In genomic region chr18:22344908-22345670, GRCh38 we compare ENCODE assay signal across 16 cellular contexts.
DNase-seq lines count a peak whose midpoint lies in the region; ATAC-seq, FAIRE-seq and TF ChIP-seq lines count a peak whose summit lies in the region.
"Had no signal": no experiment of that assay in that cellular context is flagged by ENCODE, and none has a peak within 500 bp of the region (broad histone marks: within the 10 kb centered on the region; RNA-seq: fewer than 3 reads in every experiment).

No MANE protein-coding gene starts in this region.

- H3K36me3 Mint-ChIP-seq in activated naive CD4-positive, alpha-beta T cell treated with anti-CD3 and anti-CD28 coated beads, Interleukin-2, amount 50 U/mL, for 24 hours = no peaks in the 10 kb centered on the region
- H3K36me3 Mint-ChIP-seq in activated naive CD4-positive, alpha-beta T cell treated with anti-CD3 and anti-CD28 coated beads for 36 hours (ENCODE audit: low read depth) = no peaks in the 10 kb centered on the region
- no peaks in the 10 kb centered on the region for H3K36me3 Mint-ChIP-seq in T-helper 17 cell (ENCODE audit: low read depth)
- H3K36me3 Mint-ChIP-seq in endodermal cell (ENCODE audit: low read depth) = no peaks in the 10 kb centered on the region

- H3K27me3 ChIP-seq in tibial artery (no peaks in the 10 kb centered on the region), endodermal cell (ENCODE audit: control insufficient read depth, insufficient read depth, low read length, poor library complexity, severe bottlenecking) (peaks cover 29% of the 10 kb centered on the region)

- H3K4me3 ChIP-seq in tibial artery = no peak overlapping the region
- no peak overlapping the region for H3K4me3 ChIP-seq in endodermal cell (ENCODE audit: low read length)
- H3K4me3 ChIP-seq: psoas muscle, SK-N-MC, tibial nerve had no signal

- H3K9me3 Mint-ChIP-seq in activated naive CD4-positive, alpha-beta T cell treated with anti-CD3 and anti-CD28 coated beads, Interleukin-2, amount 50 U/mL, for 24 hours = no peaks in the 10 kb centered on the region
- H3K9me3 Mint-ChIP-seq in activated naive CD4-positive, alpha-beta T cell treated with anti-CD3 and anti-CD28 coated beads for 36 hours = no peaks in the 10 kb centered on the region
- no peaks in the 10 kb centered on the region for H3K9me3 Mint-ChIP-seq in endodermal cell

- H3K36me3 ChIP-seq in tibial artery (no peaks in the 10 kb centered on the region), endodermal cell (ENCODE audit: control insufficient read depth, insufficient read depth, low read length) (no peaks in the 10 kb centered on the region)
- H3K36me3 ChIP-seq: tibial nerve had no signal

- peak overlapping the region; percentile 1 for H3K4me3 Mint-ChIP-seq in activated naive CD4-positive, alpha-beta T cell treated with anti-CD3 and anti-CD28 coated beads, Interleukin-2, amount 50 U/mL, for 24 hours
- H3K4me3 Mint-ChIP-seq in activated naive CD4-positive, alpha-beta T cell treated with anti-CD3 and anti-CD28 coated beads for 36 hours = no peak overlapping the region
- H3K4me3 Mint-ChIP-seq in T-helper 17 cell (no peak overlapping the region), endodermal cell (no peak overlapping the region)

- H3K4me1 ChIP-seq in tibial artery (peaks cover 0 to 32% (median 16%) of the 10 kb centered on the region in 4 donors), endodermal cell (ENCODE audit: control insufficient read depth, insufficient read depth, low read length) (no peaks in the 10 kb centered on the region)

- H3K9me3 ChIP-seq in T-helper 17 cell (ENCODE audit: control insufficient read depth, low read length, poor library complexity, severe bottlenecking) = no peaks in the 10 kb centered on the region
- no peaks in the 10 kb centered on the region for H3K9me3 ChIP-seq in tibial artery
- no peaks in the 10 kb centered on the region for H3K9me3 ChIP-seq in endodermal cell (ENCODE audit: control insufficient read depth, low read length)
- H3K9me3 ChIP-seq: psoas muscle, tibial nerve had no signal

- intact Hi-C loops in activated naive CD4-positive, alpha-beta T cell treated with anti-CD3 and anti-CD28 coated beads for 36 hours (cut with micrococcal nuclease) = loop anchor here (5.0 kb wide), 1 partner anchor 178 kb away; the partner anchor contains the start of gene GATA6
- intact Hi-C loops in tibial artery (cut with DNase I; ENCODE audit: low total_unique reads) = loop anchor here (5.0 to 10.0 kb wide), 3 partner anchors 173 to 890 kb away; no protein-coding TSS in a partner anchor

- 62 to 83% methylated on average over 2 to 3 of the region's 3 CpGs for WGBS in endodermal cell (ENCODE audit: insufficient coverage in 1 of 2, insufficient read length in 1 of 2), 2 experiments

- H3K4me1 Mint-ChIP-seq in activated naive CD4-positive, alpha-beta T cell treated with anti-CD3 and anti-CD28 coated beads, Interleukin-2, amount 50 U/mL, for 24 hours = peaks cover 8% of the 10 kb centered on the region
- peaks cover 6% of the 10 kb centered on the region for H3K4me1 Mint-ChIP-seq in activated naive CD4-positive, alpha-beta T cell treated with anti-CD3 and anti-CD28 coated beads for 36 hours (ENCODE audit: low read depth)
- H3K4me1 Mint-ChIP-seq in T-helper 17 cell (no peaks in the 10 kb centered on the region), endodermal cell (peaks cover 49% of the 10 kb centered on the region)

- FAIRE-seq in RCC 7860 (lab: Jason Lieb, UNC) = no peak
- FAIRE-seq: GM18507 had no signal

- no peak for TF ChIP-seq CTCF in tibial artery (IDR thresholded peaks at IDR 0.05)
- TF ChIP-seq CTCF in endodermal cell (conservative IDR thresholded peaks at IDR 0.05) = no peak

- CTCF ChIA-PET in activated naive CD4-positive, alpha-beta T cell treated with anti-CD3 and anti-CD28 coated beads for 36 hours (lab: Charles Lee) = no interaction called here

- peaks cover 24% of the 10 kb centered on the region for H3K27me3 Mint-ChIP-seq in activated naive CD4-positive, alpha-beta T cell treated with anti-CD3 and anti-CD28 coated beads, Interleukin-2, amount 50 U/mL, for 24 hours
- peaks cover 41% of the 10 kb centered on the region for H3K27me3 Mint-ChIP-seq in activated naive CD4-positive, alpha-beta T cell treated with anti-CD3 and anti-CD28 coated beads for 36 hours (ENCODE audit: low read depth)
- H3K27me3 Mint-ChIP-seq in T-helper 17 cell (peaks cover 38% of the 10 kb centered on the region), endodermal cell (ENCODE audit: insufficient read depth) (peaks cover 58% of the 10 kb centered on the region)

- DNase-seq in activated naive CD4-positive, alpha-beta T cell treated with anti-CD3 and anti-CD28 coated beads for 36 hours = no peak
- DNase-seq in T-helper 17 cell (no peak), iris pigment epithelial cell (ENCODE audit: low read depth) (peak; percentile 7), tibial artery (no peak), endodermal cell (no peak), RCC 7860 (ENCODE audit: low spot score) (no peak)
- DNase-seq: activated CD4-positive, CD25-positive, alpha-beta regulatory T cell treated with anti-CD3 and anti-CD28 coated beads, Interleukin-2, amount 50 U/mL, for 72 hours; mammary epithelial cell; NCI-H1048; NCI-H524 treated with DMSO at 0.1 percent for 48 hours; psoas muscle had no signal

- H3K9ac ChIP-seq in endodermal cell (ENCODE audit: extremely low read depth, low read length, poor library complexity, severe bottlenecking) = no peak overlapping the region

- no peak overlapping the region for H3K27ac Mint-ChIP-seq in activated naive CD4-positive, alpha-beta T cell treated with anti-CD3 and anti-CD28 coated beads, Interleukin-2, amount 50 U/mL, for 24 hours
- H3K27ac Mint-ChIP-seq in activated naive CD4-positive, alpha-beta T cell treated with anti-CD3 and anti-CD28 coated beads for 36 hours = no peak overlapping the region
- H3K27ac Mint-ChIP-seq in T-helper 17 cell (no peak overlapping the region), endodermal cell (no peak overlapping the region)

- H3K27ac ChIP-seq in tibial artery = peak overlapping the region; percentile 85 to 92
- no peak overlapping the region for H3K27ac ChIP-seq in endodermal cell (ENCODE audit: low read depth, low read length)
- H3K27ac ChIP-seq: psoas muscle, SK-N-MC had no signal

- ATAC-seq in T-helper 17 cell (peak; percentile 77), HG02938 (IDR thresholded peaks at IDR 0.05; ENCODE audit: unreplicated experiment) (no peak)
- ATAC-seq: psoas muscle had no signal
